In the genomic region with DNA sequence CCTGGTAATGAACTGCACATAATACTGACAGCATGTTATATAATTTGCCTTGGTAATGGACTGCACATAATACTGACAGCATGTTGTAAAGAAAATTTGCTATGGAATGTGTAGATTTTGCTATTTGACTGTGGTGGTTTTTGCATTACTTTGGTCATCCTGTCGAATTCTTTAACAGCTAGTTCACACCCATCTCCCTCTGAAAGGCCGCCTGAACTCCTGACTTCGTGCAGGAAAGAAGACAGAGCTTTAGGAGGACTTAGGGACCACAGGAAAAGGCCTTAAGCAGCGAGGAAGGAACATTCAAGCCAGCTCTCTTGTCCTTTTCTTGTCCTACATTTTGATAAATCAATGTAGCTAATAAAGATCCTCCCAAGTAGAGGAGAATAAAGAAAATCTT, we compare ENCODE assay signal across 15 cellular contexts. TPM values are rescaled to one million over a fixed set of nuclear protein-coding genes. Genes with fewer than 3 reads are reported as not detected.
DNase-seq lines count a peak whose midpoint lies in the region; ATAC-seq and TF ChIP-seq lines count a peak whose summit lies in the region.
"Had no signal": no experiment of that assay in that cellular context is flagged by ENCODE, and none has a peak within 500 bp of the region (broad histone marks: within the 10 kb centered on the region; RNA-seq: fewer than 3 reads in every experiment).

No MANE protein-coding gene starts in this region.

- no peaks in the 10 kb centered on the region for H3K27me3 Mint-ChIP-seq in GM23338 (ENCODE audit: insufficient read depth, low read depth, poor library complexity)
- H3K27me3 Mint-ChIP-seq in progenitor cell of endocrine pancreas = peaks cover 12% of the 10 kb centered on the region

- no peaks in the 10 kb centered on the region for H3K79me2 ChIP-seq in GM23338 (replicated peaks; ENCODE audit: insufficient read depth)
- no peaks in the 10 kb centered on the region for H3K79me2 ChIP-seq in osteoblast (ENCODE audit: insufficient read depth, low read length)

- no peaks in the 10 kb centered on the region for H3F3A ChIP-seq in GM23338 (replicated peaks; ENCODE audit: low read depth)

- H3K4me2 ChIP-seq in GM23338 = no peak overlapping the region
- no peak overlapping the region for H3K4me2 ChIP-seq in osteoblast (ENCODE audit: insufficient read depth, low read length)
- H3K4me2 ChIP-seq: BLaER1 treated with 17β-estradiol and CSF1 and Interleukin-3, amounts not matched to agents 10 nM and 100 nM had no signal

- H3K27ac ChIP-seq in GM23338 (ENCODE audit: low read depth) = no peak overlapping the region
- no peak overlapping the region for H3K27ac ChIP-seq in osteoblast (ENCODE audit: low read depth, low read length)
- H3K27ac ChIP-seq: BLaER1 treated with 17β-estradiol and CSF1 and Interleukin-3, amounts not matched to agents 10 nM and 100 nM had no signal

- TF ChIP-seq CTCF in GM23338 (conservative IDR thresholded peaks at IDR 0.05; ENCODE audit: low read depth in 2 of 2) (no peak), choroid plexus epithelial cell (conservative IDR thresholded peaks at IDR 0.05; ENCODE audit: low read depth, low read length) (no peak), osteoblast (IDR thresholded peaks at IDR 0.05; ENCODE audit: extremely low read depth, low read depth, low read length) (no peak), progenitor cell of endocrine pancreas (IDR thresholded peaks at IDR 0.05; ENCODE audit: unreplicated experiment) (no peak)

- H3K4me1 Mint-ChIP-seq in GM23338 = peaks cover 18% of the 10 kb centered on the region
- H3K4me1 Mint-ChIP-seq in progenitor cell of endocrine pancreas (ENCODE audit: low read depth) = no peaks in the 10 kb centered on the region
- H3K4me1 Mint-ChIP-seq: CD4-positive, CD25-positive, alpha-beta regulatory T cell had no signal

- no peaks in the 10 kb centered on the region for H4K20me1 ChIP-seq in GM23338 (replicated peaks; ENCODE audit: insufficient read depth)
- no peaks in the 10 kb centered on the region for H4K20me1 ChIP-seq in osteoblast (ENCODE audit: insufficient read depth, low read length)
- H4K20me1 ChIP-seq: BLaER1 treated with 17β-estradiol and CSF1 and Interleukin-3, amounts not matched to agents 10 nM and 100 nM had no signal

- no peaks in the 10 kb centered on the region for H3K27me3 ChIP-seq in GM23338 (ENCODE audit: insufficient read depth)
- no peaks in the 10 kb centered on the region for H3K27me3 ChIP-seq in osteoblast (ENCODE audit: insufficient read depth, low read length)
- no peaks in the 10 kb centered on the region for H3K27me3 ChIP-seq in MG63
- no peaks in the 10 kb centered on the region for H3K27me3 ChIP-seq in H7 (ENCODE audit: control insufficient read depth, insufficient read depth, low read length)
- H3K27me3 ChIP-seq: BLaER1 treated with 17β-estradiol and CSF1 and Interleukin-3, amounts not matched to agents 10 nM and 100 nM had no signal

- no peaks in the 10 kb centered on the region for H3K9me2 ChIP-seq in GM23338 (ENCODE audit: insufficient read depth)

- DNase-seq in GM23338 (ENCODE audit: low spot score) = peak; percentile 42
- peak; percentile 27 for DNase-seq in choroid plexus epithelial cell (ENCODE audit: low read depth)
- DNase-seq in left kidney (ENCODE audit: low read depth, low spot score) = peak; percentile 7
- no peak for DNase-seq in osteoblast (ENCODE audit: insufficient read length, low spot score, missing footprints)
- DNase-seq in progenitor cell of endocrine pancreas (ENCODE audit: low spot score, unreplicated experiment) = no peak
- DNase-seq in dermis blood vessel endothelial cell = no peak
- no peak for DNase-seq in MG63
- DNase-seq in H7 = no peak
- DNase-seq: ACHN; Calu3; CD4-positive, CD25-positive, alpha-beta regulatory T cell; DMS79 treated with DMSO at 0.1 percent for 48 hours; GF-D8 had no signal

- H3K9me3 ChIP-seq in osteoblast (ENCODE audit: low read depth, low read length) (no peaks in the 10 kb centered on the region), MG63 (no peaks in the 10 kb centered on the region)

- no peaks in the 10 kb centered on the region for H3K36me3 ChIP-seq in GM23338 (ENCODE audit: insufficient read depth)
- H3K36me3 ChIP-seq in osteoblast (ENCODE audit: insufficient read depth, low read length) = no peaks in the 10 kb centered on the region
- H3K36me3 ChIP-seq in MG63 = no peaks in the 10 kb centered on the region
- no peaks in the 10 kb centered on the region for H3K36me3 ChIP-seq in H7 (replicated peaks; ENCODE audit: control insufficient read depth, insufficient read depth, low read length)
- H3K36me3 ChIP-seq: BLaER1 treated with 17β-estradiol and CSF1 and Interleukin-3, amounts not matched to agents 10 nM and 100 nM had no signal

- H3K27ac Mint-ChIP-seq in GM23338 (no peak overlapping the region), progenitor cell of endocrine pancreas (no peak overlapping the region)
- H3K27ac Mint-ChIP-seq: CD4-positive, CD25-positive, alpha-beta regulatory T cell; IgD-negative memory B cell had no signal

- H3K9me3 Mint-ChIP-seq in GM23338 (no peaks in the 10 kb centered on the region; the same call in 2 of the 3 replicates), progenitor cell of endocrine pancreas (ENCODE audit: low read depth) (peaks cover 14% of the 10 kb centered on the region)

- H3K4me3 Mint-ChIP-seq in GM23338 (no peak overlapping the region), progenitor cell of endocrine pancreas (ENCODE audit: low read depth) (no peak overlapping the region)
- H3K4me3 Mint-ChIP-seq: CD4-positive, CD25-positive, alpha-beta regulatory T cell; IgD-negative memory B cell had no signal

- peak; percentile 57 for ATAC-seq in GM23338

- H3K36me3 Mint-ChIP-seq in GM23338 (ENCODE audit: low read depth) (no peaks in the 10 kb centered on the region; the same call in 2 of the 3 replicates), progenitor cell of endocrine pancreas (ENCODE audit: insufficient read depth) (no peaks in the 10 kb centered on the region)
- H3K36me3 Mint-ChIP-seq: CD4-positive, CD25-positive, alpha-beta regulatory T cell; IgD-negative memory B cell had no signal

- H3K4me3 ChIP-seq in GM23338 (no peak overlapping the region), choroid plexus epithelial cell (ENCODE audit: low read depth, low read length) (no peak overlapping the region), osteoblast (ENCODE audit: insufficient read depth, low read length) (no peak overlapping the region), MG63 (no peak overlapping the region), H7 (ENCODE audit: insufficient read depth, low read depth, low read length) (no peak overlapping the region)
- H3K4me3 ChIP-seq: BLaER1 treated with 17β-estradiol and CSF1 and Interleukin-3, amounts not matched to agents 10 nM and 100 nM had no signal

- H2AFZ ChIP-seq in GM23338 (no peak overlapping the region), osteoblast (ENCODE audit: low read length) (peak overlapping the region; percentile 47)

- H3K4me1 ChIP-seq in GM23338 (ENCODE audit: insufficient read depth) = peaks cover 21% of the 10 kb centered on the region
- H3K4me1 ChIP-seq in osteoblast (ENCODE audit: insufficient read depth, low read length) = no peaks in the 10 kb centered on the region

TF ChIP-seq in GM23338, 12 proteins besides CTCF, POLR2A, EP300 and RAD21:
- TF ChIP-seq ZNF114 (CRISPR knock-in tag; IDR thresholded peaks at IDR 0.05) (no peak), JUNB (IDR thresholded peaks at IDR 0.05; ENCODE audit: unreplicated experiment) (no peak), EZH2phosphoT487 (IDR thresholded peaks at IDR 0.05; ENCODE audit: unreplicated experiment) (no peak), ZNF331 (CRISPR knock-in tag; IDR thresholded peaks at IDR 0.05; ENCODE audit: low read depth) (no peak)
- TF ChIP-seq, protein P1, sequence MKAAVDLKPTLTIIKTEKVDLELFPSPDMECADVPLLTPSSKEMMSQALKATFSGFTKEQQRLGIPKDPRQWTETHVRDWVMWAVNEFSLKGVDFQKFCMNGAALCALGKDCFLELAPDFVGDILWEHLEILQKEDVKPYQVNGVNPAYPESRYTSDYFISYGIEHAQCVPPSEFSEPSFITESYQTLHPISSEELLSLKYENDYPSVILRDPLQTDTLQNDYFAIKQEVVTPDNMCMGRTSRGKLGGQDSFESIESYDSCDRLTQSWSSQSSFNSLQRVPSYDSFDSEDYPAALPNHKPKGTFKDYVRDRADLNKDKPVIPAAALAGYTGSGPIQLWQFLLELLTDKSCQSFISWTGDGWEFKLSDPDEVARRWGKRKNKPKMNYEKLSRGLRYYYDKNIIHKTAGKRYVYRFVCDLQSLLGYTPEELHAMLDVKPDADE (IDR thresholded peaks at IDR 0.05) = no peak
TF ChIP-seq in GM23338: peak in this region for 0.

RNA-seq across cellular contexts. Expression of a gene that starts 45.1 kb away (rescaled TPM):
- total RNA-seq in GM23338 (2014; rRNA removed; shearing (Covaris generic)) = 0.49 and 0.58 TPM in 2 replicates
- polyA plus RNA-seq in GM23338 (2016; fragmentation: Nextera tagmentation; extraction: Ambion mirVana) = 0.23 TPM in 1 of 2 replicates, not detected in the other
- total RNA-seq in osteoblast (11.6 and 13.6 TPM in 2 replicates), progenitor cell of endocrine pancreas (6.9 and 7.2 TPM in 2 replicates), dermis blood vessel endothelial cell (2.0 and 2.4 TPM in 2 replicates)
- total RNA-seq in MG63 (2014; rRNA removed; shearing (Covaris generic); ENCODE audit: low replicate concordance) = 1.4 and 3.1 TPM in 2 replicates
- total RNA-seq in H7 (2014; rRNA removed; shearing (Covaris generic)) = 0.31 and 0.74 TPM in 2 replicates
- polyA plus RNA-seq: CD4-positive, CD25-positive, alpha-beta regulatory T cell had no signal

Comparison
In these comparisons a context has a peak if more than half of its experiments do, and no peak if none do; other contexts are left out.
1. DNase-seq: peak in GM23338 (single experiment), choroid plexus epithelial cell (single experiment) and left kidney (single experiment); none in osteoblast (single experiment), progenitor cell of endocrine pancreas (single experiment), dermis blood vessel endothelial cell (single experiment), MG63 (single experiment) and H7 (single experiment).